8 cellular contexts compared by ENCODE assay signal in the genomic region with DNA sequence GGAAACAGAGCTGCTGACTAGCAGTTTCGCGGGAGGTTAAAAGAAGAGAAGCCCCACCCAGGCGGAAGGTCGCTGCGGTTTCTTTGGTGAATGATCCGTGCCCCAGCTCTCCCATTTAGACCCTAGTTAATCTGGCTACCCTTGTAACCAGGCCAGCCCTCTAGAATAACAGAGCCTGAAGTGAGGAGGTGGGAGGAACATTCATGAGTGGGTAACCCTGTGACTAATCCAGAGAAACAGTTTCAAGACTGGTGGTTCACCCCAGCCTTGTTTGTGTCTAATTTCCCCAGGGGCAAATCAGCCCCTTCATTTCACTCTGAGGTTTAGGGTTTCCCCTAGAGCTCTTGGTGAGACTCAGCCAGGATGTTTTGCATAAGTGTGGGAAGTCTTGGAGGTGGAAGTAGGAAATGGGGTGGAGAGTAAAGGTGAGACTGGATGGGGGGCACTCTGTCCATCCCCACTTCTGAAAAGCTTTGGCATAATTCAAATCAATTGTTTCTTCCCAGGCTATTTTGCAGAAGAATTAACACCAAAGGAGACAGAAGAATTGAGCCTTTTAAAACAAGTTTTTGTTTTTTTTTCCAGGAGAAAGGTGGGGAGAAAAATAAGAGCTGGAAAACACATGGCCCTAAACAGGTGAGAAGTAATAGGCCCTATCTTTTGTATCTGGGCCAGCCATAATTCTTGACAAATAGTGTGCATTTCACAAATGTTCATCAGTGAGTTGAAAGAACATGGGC.
DNase-seq lines count a peak whose midpoint lies in the region; ATAC-seq, FAIRE-seq and TF ChIP-seq lines count a peak whose summit lies in the region.

No MANE protein-coding gene starts in this region.

- POLR2A ChIA-PET in naive thymus-derived CD4-positive, alpha-beta T cell (lab: Charles Lee), result interaction anchor here (0.6 to 1.9 kb wide), 16 partner anchors 11 to 398 kb away, joined by 3 to 9 read pairs (median 3); partner anchors contain the start of gene TLE3

- H3K27ac ChIP-seq in naive thymus-derived CD4-positive, alpha-beta T cell (ENCODE audit: low read depth, low read length), result no peak overlapping the region

- peaks cover 72 to 91% (median 83%) of the 10 kb centered on the region in 7 donors for H3K4me1 Mint-ChIP-seq in naive thymus-derived CD4-positive, alpha-beta T cell

- peaks cover 0 to 23% (median 7%) of the 10 kb centered on the region in 11 donors for H3K9me3 Mint-ChIP-seq in naive thymus-derived CD4-positive, alpha-beta T cell

- H3K4me3 ChIP-seq in GM12865 (ENCODE audit: low read depth, low read length), result no peak overlapping the region
- peak overlapping the region; percentile 14 for H3K4me3 ChIP-seq in naive thymus-derived CD4-positive, alpha-beta T cell (ENCODE audit: low read length)

- H3K4me3 Mint-ChIP-seq in naive thymus-derived CD4-positive, alpha-beta T cell, result peak overlapping the region; percentile 39 to 81 (median 74)

- DNase-seq in GM12865 (ENCODE audit: low read depth) (peak; percentile 93), MV-4-11 (lab: John Stamatoyannopoulos, UW) (peak; percentile 90), 8988T (no peak), D721Med (ENCODE audit: insufficient read length, low spot score) (no peak), NCI-H1105 (lab: John Stamatoyannopoulos, UW) (no peak)
- peak; percentile 85 for DNase-seq in activated CD8-positive, alpha-beta memory T cell treated with anti-CD3 and anti-CD28 coated beads, Interleukin-2, amount 50 U/mL, for 48 hours
- peak in 8 of 9 donors; percentile 61 to 79 (median 68) for DNase-seq in naive thymus-derived CD4-positive, alpha-beta T cell

- peaks cover 67 to 70% of the 10 kb centered on the region in 2 donors for H3K4me1 ChIP-seq in naive thymus-derived CD4-positive, alpha-beta T cell (ENCODE audit: control insufficient read depth in 2 of 2, insufficient read depth in 2 of 2, low read length in 2 of 2)

- intact Hi-C loops in naive thymus-derived CD4-positive, alpha-beta T cell (cut with micrococcal nuclease), result loop anchor here (1.0 to 5.0 kb wide), 9 partner anchors 13 to 917 kb away; partner anchors contain the start of gene RPLP1 (in 1 of the 2)

- peaks cover 0 to 19% (median 9%) of the 10 kb centered on the region in 5 donors for H3K27me3 Mint-ChIP-seq in naive thymus-derived CD4-positive, alpha-beta T cell

- no peaks in the 10 kb centered on the region for H3K27me3 ChIP-seq in naive thymus-derived CD4-positive, alpha-beta T cell (ENCODE audit: control insufficient read depth in 2 of 2, insufficient read depth in 2 of 2, low read length in 2 of 2)

- CTCF ChIA-PET in naive thymus-derived CD4-positive, alpha-beta T cell (lab: Charles Lee), result interaction anchor here (0.6 to 1.1 kb wide), 5 partner anchors 36 to 772 kb away, joined by 3 to 5 read pairs (median 3); no protein-coding TSS in a partner anchor

- peak overlapping the region; percentile 5 to 87 (median 48) for H3K27ac Mint-ChIP-seq in naive thymus-derived CD4-positive, alpha-beta T cell

- TF ChIP-seq CTCF in GM12865 (IDR thresholded peaks at IDR 0.05; ENCODE audit: insufficient read depth, low read depth, low read length, missing control alignments) (no peak), D721Med (IDR thresholded peaks at IDR 0.05; ENCODE audit: insufficient read depth, missing control alignments) (no peak)

- ATAC-seq in GM21825 (IDR thresholded peaks at IDR 0.05; ENCODE audit: unreplicated experiment), result peak; percentile 90
- peak; percentile 62 for ATAC-seq in naive thymus-derived CD4-positive, alpha-beta T cell

- FAIRE-seq in D721Med (lab: Jason Lieb, UNC), result no peak

- H3K36me3 ChIP-seq in naive thymus-derived CD4-positive, alpha-beta T cell (ENCODE audit: control insufficient read depth in 2 of 3, insufficient read depth in 3 of 3, low read length in 3 of 3), result no peaks in the 10 kb centered on the region

- no peaks in the 10 kb centered on the region for H3K9me3 ChIP-seq in naive thymus-derived CD4-positive, alpha-beta T cell (ENCODE audit: control insufficient read depth in 2 of 3, low read length in 3 of 3)

- peaks cover 0 to 57% (median 4%) of the 10 kb centered on the region in 5 donors for H3K36me3 Mint-ChIP-seq in naive thymus-derived CD4-positive, alpha-beta T cell

Comparison
In these comparisons a context has a peak if more than half of its experiments do, and no peak if none do; other contexts are left out.
1. DNase-seq: peak in GM12865 (single experiment), MV-4-11 (single experiment), activated CD8-positive, alpha-beta memory T cell treated with anti-CD3 and anti-CD28 coated beads, Interleukin-2, amount 50 U/mL, for 48 hours (single experiment) and naive thymus-derived CD4-positive, alpha-beta T cell (8 of 9); none in 8988T (single experiment), D721Med (single experiment) and NCI-H1105 (single experiment).